Comparison of ENCODE assay signal across 24 cellular contexts in genomic region chr5:137932800-137933199, GRCh38. TPM values are rescaled to one million over a fixed set of nuclear protein-coding genes. Genes with fewer than 3 reads are reported as not detected.
DNase-seq lines count a peak whose midpoint lies in the region; ATAC-seq, FAIRE-seq and TF ChIP-seq lines count a peak whose summit lies in the region.
"Had no signal": no experiment of that assay in that cellular context is flagged by ENCODE, and none has a peak within 500 bp of the region (broad histone marks: within the 10 kb centered on the region; RNA-seq: fewer than 3 reads in every experiment).

No MANE protein-coding gene starts in this region.

- H3K27ac Mint-ChIP-seq in CD8-positive, alpha-beta T cell: peak overlapping the region; percentile 1

- intact Hi-C loops in CD8-positive, alpha-beta T cell (cut with DNase I, micrococcal nuclease): no loop called here
- intact Hi-C loops in GM12878 (cut with micrococcal nuclease; ENCODE audit: unreplicated experiment): loop anchor here (10.0 kb wide), 1 partner anchor 158 kb away; no protein-coding TSS in a partner anchor
- intact Hi-C loops in mucosa of descending colon (cut with DNase I, micrococcal nuclease): no loop called here
- intact Hi-C loops in PC-3 (cut with micrococcal nuclease): no loop called here

- H3K4me3 ChIP-seq in CD8-positive, alpha-beta T cell (ENCODE audit: low read depth, low read length): no peak overlapping the region
- no peak overlapping the region for H3K4me3 ChIP-seq in GM12878
- H3K4me3 ChIP-seq in gastroesophageal sphincter: no peak overlapping the region
- no peak overlapping the region for H3K4me3 ChIP-seq in mucosa of descending colon
- no peak overlapping the region for H3K4me3 ChIP-seq in PC-3 (ENCODE audit: low read length)
- H3K4me3 ChIP-seq: A549, BLaER1, PC-9, SJSA1 had no signal

- TF ChIP-seq CTCF in CD8-positive, alpha-beta T cell (IDR thresholded peaks at IDR 0.05): no peak
- TF ChIP-seq CTCF in GM12878 (IDR thresholded peaks at IDR 0.05 in 2 of 3, conservative IDR thresholded peaks at IDR 0.05 in 1 of 3; ENCODE audit: control insufficient read depth in 2 of 3, extremely low read depth in 1 of 3, insufficient read depth in 1 of 3, low read depth in 3 of 3, low read length in 3 of 3) (no peak), gastroesophageal sphincter (IDR thresholded peaks at IDR 0.05) (no peak), mucosa of descending colon (IDR thresholded peaks at IDR 0.05) (no peak), PC-3 (conservative IDR thresholded peaks at IDR 0.05; ENCODE audit: low read depth, low read length) (no peak)

- H4K20me1 ChIP-seq in GM12878 (ENCODE audit: control insufficient read depth, insufficient read depth) (no peaks in the 10 kb centered on the region), PC-3 (ENCODE audit: low read length) (no peaks in the 10 kb centered on the region)
- H4K20me1 ChIP-seq: BLaER1 had no signal

- in situ Hi-C loops in GM12878 (cut with MboI): no loop called here

- FAIRE-seq in GM12878 (lab: Jason Lieb, UNC) (no peak), urothelium cell line (lab: Jason Lieb, UNC) (no peak)
- FAIRE-seq: A549, H54 had no signal

- H3K4me2 ChIP-seq in GM12878 (ENCODE audit: control insufficient read depth, insufficient read depth) (no peak overlapping the region), PC-3 (ENCODE audit: low read length) (no peak overlapping the region)
- H3K4me2 ChIP-seq: A549, BLaER1, PC-9 had no signal

- H3K9me2 ChIP-seq in PC-3 (replicated peaks; ENCODE audit: low read length): no peaks in the 10 kb centered on the region

- H3K27me3 Mint-ChIP-seq in CD8-positive, alpha-beta T cell (ENCODE audit: low read depth): no peaks in the 10 kb centered on the region
- no peaks in the 10 kb centered on the region for H3K27me3 Mint-ChIP-seq in activated T-cell treated with anti-CD3 and anti-CD28 coated beads, Interleukin-2, amount 50 U/mL, for 4 hours (ENCODE audit: low read depth)
- H3K27me3 Mint-ChIP-seq: CD8-positive, alpha-beta memory T cell had no signal

- no peaks in the 10 kb centered on the region for H3K36me3 ChIP-seq in CD8-positive, alpha-beta T cell (ENCODE audit: insufficient read depth, low read length)
- H3K36me3 ChIP-seq in GM12878 (ENCODE audit: control insufficient read depth in 2 of 2, insufficient read depth in 2 of 2, low read length in 1 of 2) (peaks cover 0 to 2% of the 10 kb centered on the region in 2 experiments; a peak in 2 of 4 replicates), gastroesophageal sphincter (peaks cover 0 to 25% of the 10 kb centered on the region in 2 donors), mucosa of descending colon (ENCODE audit: low read depth) (no peaks in the 10 kb centered on the region), PC-3 (ENCODE audit: low read depth, low read length) (no peaks in the 10 kb centered on the region)

- whole genome bisulfite sequencing in GM12878 (ENCODE audit: insufficient coverage, insufficient replicate concordance, low lambda C conversion rate, missing lambda C conversion rate): 65% methylated on average over 3 of the region's 3 CpGs
- WGBS in gastroesophageal sphincter (ENCODE audit: low coverage in 1 of 2), 2 donors: 40 to 53% methylated on average over 1 to 3 of the region's 3 CpGs

- no peak overlapping the region for H3K27ac ChIP-seq in CD8-positive, alpha-beta T cell (ENCODE audit: low read depth, low read length)
- H3K27ac ChIP-seq in GM12878 (ENCODE audit: control insufficient read depth, insufficient read depth) (no peak overlapping the region), gastroesophageal sphincter (peak overlapping the region; percentile 29 to 59 (median 37)), PC-3 (ENCODE audit: low read length) (no peak overlapping the region)
- H3K27ac ChIP-seq: A549, BLaER1, PC-9, RWPE1 had no signal

- no peak for DNase-seq in CD8-positive, alpha-beta T cell
- DNase-seq in GM12878 (ENCODE audit: low read depth, low spot score): no peak
- DNase-seq in mucosa of descending colon: no peak
- DNase-seq in PC-3: no peak
- DNase-seq in activated T-cell treated with anti-CD3 and anti-CD28 coated beads, Interleukin-2, amount 50 U/mL, for 4 hours: no peak
- DNase-seq in activated CD4-positive, alpha-beta T cell treated with anti-CD3 and anti-CD28 coated beads, Interleukin-2, amount 50 U/mL, for 1 hour: no peak
- no peak for DNase-seq in urothelium cell line (ENCODE audit: low spot score)
- DNase-seq: CD8-positive, alpha-beta memory T cell; DMS53; EL; Karpas-422; NCI-H1436; NCI-H1930; NCI-H226; NCI-H524 treated with DMSO at 0.1 percent for 48 hours; PC-9 had no signal

- H3F3A ChIP-seq in PC-3 (ENCODE audit: low read length, unreplicated experiment): no peaks in the 10 kb centered on the region

- H3K9ac ChIP-seq in GM12878 (ENCODE audit: control insufficient read depth, insufficient read depth, low read length) (no peak overlapping the region), PC-3 (ENCODE audit: low read length) (no peak overlapping the region)
- H3K9ac ChIP-seq: BLaER1 had no signal

- no peaks in the 10 kb centered on the region for H3K4me1 ChIP-seq in CD8-positive, alpha-beta T cell (ENCODE audit: insufficient read depth, low read length)
- H3K4me1 ChIP-seq in GM12878 (ENCODE audit: control insufficient read depth, insufficient read depth, low read length) (peaks cover 12% of the 10 kb centered on the region), gastroesophageal sphincter (peaks cover 12 to 19% (median 15%) of the 10 kb centered on the region in 3 donors), mucosa of descending colon (ENCODE audit: low read depth) (peaks cover 3% of the 10 kb centered on the region), PC-3 (ENCODE audit: insufficient read depth, low read length) (no peaks in the 10 kb centered on the region)
- H3K4me1 ChIP-seq: A549 had no signal

- H3K4me1 Mint-ChIP-seq in CD8-positive, alpha-beta T cell (ENCODE audit: low read depth): peaks cover 2% of the 10 kb centered on the region
- H3K4me1 Mint-ChIP-seq in activated T-cell treated with anti-CD3 and anti-CD28 coated beads, Interleukin-2, amount 50 U/mL, for 4 hours (ENCODE audit: low read depth): peaks cover 5% of the 10 kb centered on the region

- BruUV-seq in GM12878 (replicated peaks; lab: Mats Ljungman, UMichigan): TSS peak; percentile 7
- BruUV-seq in PC-3 (replicated peaks; lab: Mats Ljungman, UMichigan): no TSS peak

- H3K36me3 Mint-ChIP-seq in CD8-positive, alpha-beta T cell: peaks cover 19% of the 10 kb centered on the region
- peaks cover 11% of the 10 kb centered on the region for H3K36me3 Mint-ChIP-seq in activated T-cell treated with anti-CD3 and anti-CD28 coated beads, Interleukin-2, amount 50 U/mL, for 4 hours (ENCODE audit: insufficient read depth)

- no peak for ATAC-seq in CD8-positive, alpha-beta T cell
- ATAC-seq in GM12878 (no peak), gastroesophageal sphincter (no peak), mucosa of descending colon (peak; percentile 6), PC-3 (no peak)
- no peak for ATAC-seq in activated T-cell treated with anti-CD3 and anti-CD28 coated beads, Interleukin-2, amount 50 U/mL, for 4 hours

- no peak for TF ChIP-seq RAD21 in GM12878 (IDR thresholded peaks at IDR 0.05; ENCODE audit: insufficient read depth, low read depth, low read length)

- no peak overlapping the region for H3K4me3 Mint-ChIP-seq in CD8-positive, alpha-beta T cell
- no peak overlapping the region for H3K4me3 Mint-ChIP-seq in activated T-cell treated with anti-CD3 and anti-CD28 coated beads, Interleukin-2, amount 50 U/mL, for 4 hours
- H3K4me3 Mint-ChIP-seq: CD8-positive, alpha-beta memory T cell had no signal

- H3K27me3 ChIP-seq in CD8-positive, alpha-beta T cell (ENCODE audit: insufficient read depth, low read length): no peaks in the 10 kb centered on the region
- H3K27me3 ChIP-seq in GM12878 (replicated peaks in 1 of 2; ENCODE audit: control insufficient read depth in 2 of 2, insufficient read depth in 2 of 2, low read length in 1 of 2) (no peaks in the 10 kb centered on the region), gastroesophageal sphincter (no peaks in the 10 kb centered on the region), PC-3 (ENCODE audit: low read length) (no peaks in the 10 kb centered on the region)
- H3K27me3 ChIP-seq: BLaER1, SJSA1 had no signal

- TF ChIP-seq EP300 in GM12878 (IDR thresholded peaks at IDR 0.05; ENCODE audit: borderline replicate concordance in 1 of 2, control insufficient read depth in 1 of 2, low read depth in 2 of 2, low read length in 2 of 2): no peak
- no peak for TF ChIP-seq EP300 in gastroesophageal sphincter (IDR thresholded peaks at IDR 0.05)

- POLR2A ChIA-PET in CD8-positive, alpha-beta T cell (lab: Charles Lee): no interaction called here
- POLR2A ChIA-PET in GM12878 (lab: Charles Lee): interaction anchor here (0.6 to 0.7 kb wide), 2 partner anchors 18 to 47 kb away, joined by 3 read pairs; no protein-coding TSS in a partner anchor
- POLR2A ChIA-PET in PC-3 (lab: Charles Lee; ENCODE audit: unreplicated experiment): no interaction called here

- TF ChIP-seq POLR2A in GM12878 (IDR thresholded peaks at IDR 0.05; ENCODE audit: low read depth, low read length) (no peak), gastroesophageal sphincter (IDR thresholded peaks at IDR 0.05) (no peak)

- CTCF ChIA-PET in CD8-positive, alpha-beta T cell (lab: Charles Lee): interaction anchor here (0.5 kb wide), 1 partner anchor 50 kb away, joined by 3 read pairs; no protein-coding TSS in a partner anchor
- CTCF ChIA-PET in GM12878 (lab: Yijun Ruan, JAX): interaction anchor here (0.7 to 1.1 kb wide), 5 partner anchors 11 to 145 kb away, joined by 3 to 6 read pairs (median 3); no protein-coding TSS in a partner anchor
- CTCF ChIA-PET in PC-3 (lab: Charles Lee): interaction anchor here (0.7 kb wide), 1 partner anchor 102 kb away, joined by 6 read pairs; no protein-coding TSS in a partner anchor

- H3K79me2 ChIP-seq in GM12878 (ENCODE audit: control insufficient read depth, insufficient read depth, low read length) (no peaks in the 10 kb centered on the region), PC-3 (ENCODE audit: low read length) (no peaks in the 10 kb centered on the region)

- H2AFZ ChIP-seq in GM12878 (ENCODE audit: control insufficient read depth, low read depth, low read length): no peak overlapping the region
- H2AFZ ChIP-seq in PC-3 (ENCODE audit: low read length): no peak overlapping the region
- H2AFZ ChIP-seq: PC-9 had no signal

- SMC1A ChIA-PET in GM12878 (lab: Charles Lee; ENCODE audit: uncharacterized antibody, unreplicated experiment): interaction anchor here (1.5 kb wide), 1 partner anchor 154 kb away, joined by 6 read pairs; no protein-coding TSS in a partner anchor

- no peaks in the 10 kb centered on the region for H3K9me3 ChIP-seq in CD8-positive, alpha-beta T cell (ENCODE audit: low read length)
- H3K9me3 ChIP-seq in GM12878 (replicated peaks; ENCODE audit: control insufficient read depth, insufficient read depth, low read length) (no peaks in the 10 kb centered on the region), gastroesophageal sphincter (no peaks in the 10 kb centered on the region), mucosa of descending colon (no peaks in the 10 kb centered on the region), PC-3 (ENCODE audit: low read length) (no peaks in the 10 kb centered on the region)
- H3K9me3 ChIP-seq: A549, BLaER1, SJSA1 had no signal

- RAD21 ChIA-PET in GM12878 (lab: Charles Lee; ENCODE audit: unreplicated experiment): interaction anchor here (1.3 kb wide), 1 partner anchor 44 kb away, joined by 4 read pairs; the partner anchor contains the start of gene PKD2L2

- H3K9me3 Mint-ChIP-seq in CD8-positive, alpha-beta T cell: no peaks in the 10 kb centered on the region
- H3K9me3 Mint-ChIP-seq in activated T-cell treated with anti-CD3 and anti-CD28 coated beads, Interleukin-2, amount 50 U/mL, for 4 hours: no peaks in the 10 kb centered on the region
- H3K9me3 Mint-ChIP-seq: CD8-positive, alpha-beta memory T cell had no signal

RNA-seq across cellular contexts. Expression of gene PKD2L2, which starts 43.5 kb away (rescaled TPM):
- not detected for total RNA-seq in CD8-positive, alpha-beta T cell
- total RNA-seq in GM12878 (2013; cell fraction: nucleolus; rRNA removed): not detected in 2 replicates
- 0.11 and 0.17 TPM in 2 replicates for total RNA-seq in GM12878 (2014; rRNA removed)
- not detected in 2 replicates for total RNA-seq in GM12878 (2014; rRNA removed; fragmentation: Illumina TruSeq; extraction: Trizol)
- 0.36 TPM in 1 of 2 replicates, not detected in the other for total RNA-seq in GM12878 (2021)
- not detected for polyA plus RNA-seq in GM12878 (2011; ENCODE audit: low read depth)
- 0.06 TPM in 1 of 2 replicates, not detected in the other for polyA plus RNA-seq in GM12878 (2011; rRNA removed)
- polyA plus RNA-seq in GM12878 (2011; cell fraction: cytosol; rRNA removed): 0.07 and 0.08 TPM in 2 replicates
- not detected in 2 replicates for polyA plus RNA-seq in GM12878 (2011; cell fraction: nucleus; rRNA removed)
- 0.13 and 0.15 TPM in 2 replicates for polyA plus RNA-seq in GM12878 (2012)
- polyA plus RNA-seq in GM12878 (2014; fragmentation: Illumina TruSeq; extraction: Trizol): not detected in 2 replicates
- polyA plus RNA-seq in GM12878 (2014; fragmentation: Nextera tagmentation; extraction: Ambion mirVana): under 1 TPM; 0.11 to 0.16 TPM
- polyA plus RNA-seq in GM12878 (2014; rRNA removed): 0.09 TPM in 1 of 2 replicates, not detected in the other
- under 1 TPM; 0.74 to 0.86 TPM for polyA plus RNA-seq in GM12878 (2016; fragmentation: Nextera tagmentation; extraction: Ambion mirVana)
- 0.37 TPM in 1 of 2 replicates, not detected in the other for polyA minus RNA-seq in GM12878 (2011; rRNA and poly(A)+ RNA removed)
- polyA minus RNA-seq in GM12878 (2011; cell fraction: cytosol; rRNA and poly(A)+ RNA removed): not detected in 2 replicates
- 0.38 TPM in 1 of 2 replicates, not detected in the other for polyA minus RNA-seq in GM12878 (2011; cell fraction: nucleus; rRNA and poly(A)+ RNA removed)
- under 1 TPM in 1 of 4 donors, not detected in 3; 0.15 TPM for total RNA-seq in gastroesophageal sphincter
- not detected for total RNA-seq in mucosa of descending colon
- not detected in 2 replicates for total RNA-seq in PC-3 (2014; rRNA removed)
- not detected for total RNA-seq in activated T-cell treated with anti-CD3 and anti-CD28 coated beads, Interleukin-2, amount 50 U/mL, for 4 hours
- total RNA-seq: CD8-positive, alpha-beta memory T cell; HT-29; MCF 10A; SJSA1 had no signal

Comparison
In these comparisons a context has a peak if more than half of its experiments do, and no peak if none do; other contexts are left out.
1. H3K27ac ChIP-seq: peak in gastroesophageal sphincter (4 of 4); none in CD8-positive, alpha-beta T cell (single experiment), GM12878 (single experiment) and PC-3 (single experiment).